Comparison of ENCODE assay signal across 26 cellular contexts in genomic region chr2:57693965-57694364, GRCh38.
"Had no signal": no experiment of that assay in that cellular context is flagged by ENCODE, and none has a peak within 500 bp of the region (broad histone marks: within the 10 kb centered on the region; RNA-seq: fewer than 3 reads in every experiment).

No MANE protein-coding gene starts in this region.

- H3K27me3 ChIP-seq: MG63, Peyer's patch, SJCRH30 had no signal

- FAIRE-seq: HepG2 had no signal

- H3K4me3 ChIP-seq: MG63, PC-9, Peyer's patch, SJCRH30 had no signal

- H3K27ac ChIP-seq: PC-9, Peyer's patch, SJCRH30 had no signal

- ATAC-seq: HepG2, Right ventricle myocardium inferior, SK-N-SH treated with all-trans-retinoic acid at 6 μM for 48 hours, T-helper 17 cell had no signal

- H3K36me3 ChIP-seq: MG63, Peyer's patch, SJCRH30 had no signal

- H3K9me3 ChIP-seq: MG63, Peyer's patch, SJCRH30 had no signal

- DNase-seq: IMR-90; Karpas-422; KG1; MG63; NCI-H1092; NCI-H1105 treated with DMSO at 0.1 percent for 48 hours; NCI-H1417 treated with DMSO at 0.1 percent for 48 hours; NCI-H146; NCI-H1694 treated with DMSO at 0.1 percent for 48 hours; NCI-H1930; NCI-H2081; NCI-H2107; NCI-H2227 treated with DMSO at 0.1 percent for 48 hours; NCI-H524 treated with DMSO at 0.1 percent for 48 hours; NCI-H69; NCI-H774; NK-92 treated with Interleukin-12 subunit alpha and Interleukin-12 subunit beta, amount 100 ng/mL, for 24 hours; PC-9; Peyer's patch; SHP77 treated with DMSO at 0.1 percent for 48 hours; SJCRH30; T-helper 1 cell; T-helper 17 cell had no signal

- H3K4me1 ChIP-seq: Peyer's patch had no signal

- H3K4me2 ChIP-seq: PC-9 had no signal

- H2AFZ ChIP-seq: PC-9 had no signal
